ENCODE assay signal across 15 cellular contexts in genomic region chr21:45176141-45176540, GRCh38.
A peak's percentile ranks its signal among the peaks of the same experiment; 100 is the strongest.
DNase-seq lines count a peak whose midpoint lies in the region; ATAC-seq and TF ChIP-seq lines count a peak whose summit lies in the region.
"Had no signal": no experiment of that assay in that cellular context is flagged by ENCODE, and none has a peak within 500 bp of the region (broad histone marks: within the 10 kb centered on the region; RNA-seq: fewer than 3 reads in every experiment).

No MANE protein-coding gene starts in this region.

- H2AFZ ChIP-seq in mesenchymal stem cell (ENCODE audit: low read depth, low read length) = no peak overlapping the region
- H2AFZ ChIP-seq: GM23248 had no signal

- no peak for TF ChIP-seq EP300 in sigmoid colon (IDR thresholded peaks at IDR 0.05)

- no peak overlapping the region for H3K4ac ChIP-seq in mesenchymal stem cell (ENCODE audit: low read depth in 1 of 2, low read length in 2 of 2)

- H3K23ac ChIP-seq in mesenchymal stem cell (ENCODE audit: low read length in 2 of 2) = no peak overlapping the region

- H2BK12ac ChIP-seq in mesenchymal stem cell (ENCODE audit: low read length in 2 of 2) = no peak overlapping the region

- peak overlapping the region; percentile 31 for H4K8ac ChIP-seq in mesenchymal stem cell (ENCODE audit: low read length)

- H2AK5ac ChIP-seq in mesenchymal stem cell (ENCODE audit: low read length, severe bottlenecking) = no peak overlapping the region

- no peak overlapping the region for H3K4me2 ChIP-seq in mesenchymal stem cell (ENCODE audit: low read length, poor library complexity, severe bottlenecking)
- H3K4me2 ChIP-seq: BLaER1 treated with 17β-estradiol and CSF1 and Interleukin-3, amounts not matched to agents 10 nM and 100 nM had no signal

- H3K36me3 ChIP-seq in mesenchymal stem cell (ENCODE audit: control insufficient read depth in 1 of 2, insufficient read depth in 2 of 2, low read depth in 1 of 2, low read length in 2 of 2) (peaks cover 0 to 30% of the 10 kb centered on the region in 2 experiments), sigmoid colon (peaks cover 11 to 81% (median 21%) of the 10 kb centered on the region in 4 donors), heart left ventricle (peaks cover 0 to 65% (median 55%) of the 10 kb centered on the region in 9 donors)

- H3K4me1 ChIP-seq in mesenchymal stem cell (ENCODE audit: control insufficient read depth, insufficient read depth, low read depth, low read length) = peaks cover 4% of the 10 kb centered on the region
- H3K4me1 ChIP-seq in sigmoid colon = no peaks in the 10 kb centered on the region
- H3K4me1 ChIP-seq in heart left ventricle = no peaks in the 10 kb centered on the region
- H3K4me1 ChIP-seq: BLaER1 treated with 17β-estradiol and CSF1 and Interleukin-3, amounts not matched to agents 10 nM and 100 nM; Caco-2 had no signal

- H3K9me3 Mint-ChIP-seq in chondrocyte (ENCODE audit: low read depth) (no peaks in the 10 kb centered on the region), CD14-positive monocyte (no peaks in the 10 kb centered on the region)
- H3K9me3 Mint-ChIP-seq: CD4-positive, alpha-beta T cell had no signal

- H3K27me3 Mint-ChIP-seq in chondrocyte (ENCODE audit: low read depth) = no peaks in the 10 kb centered on the region
- peaks cover 0 to 1% (median 0%) of the 10 kb centered on the region in 3 donors for H3K27me3 Mint-ChIP-seq in CD14-positive monocyte (ENCODE audit: low read depth in 3 of 3)
- H3K27me3 Mint-ChIP-seq: B cell; CD4-positive, alpha-beta T cell had no signal

- H3K27ac Mint-ChIP-seq in chondrocyte (ENCODE audit: unreplicated experiment) (peak overlapping the region; percentile 17), CD14-positive monocyte (no peak overlapping the region)
- H3K27ac Mint-ChIP-seq: B cell; CD4-positive, alpha-beta T cell had no signal

- ATAC-seq in heart left ventricle = no peak

- no peak overlapping the region for H3K14ac ChIP-seq in mesenchymal stem cell (ENCODE audit: low read length in 2 of 2)

- H3K27ac ChIP-seq in mesenchymal stem cell (ENCODE audit: low read length, poor library complexity, severe bottlenecking) = no peak overlapping the region
- no peak overlapping the region for H3K27ac ChIP-seq in sigmoid colon
- no peak overlapping the region for H3K27ac ChIP-seq in heart left ventricle
- H3K27ac ChIP-seq: BLaER1 treated with 17β-estradiol and CSF1 and Interleukin-3, amounts not matched to agents 10 nM and 100 nM; GM23248 had no signal

- no peak overlapping the region for H3K4me3 Mint-ChIP-seq in chondrocyte (ENCODE audit: unreplicated experiment)
- H3K4me3 Mint-ChIP-seq in CD14-positive monocyte = no peak overlapping the region
- H3K4me3 Mint-ChIP-seq: B cell; CD4-positive, alpha-beta T cell had no signal

- H3K9me3 ChIP-seq in mesenchymal stem cell (ENCODE audit: control insufficient read depth, low read length) (no peaks in the 10 kb centered on the region), sigmoid colon (no peaks in the 10 kb centered on the region), heart left ventricle (no peaks in the 10 kb centered on the region)
- H3K9me3 ChIP-seq: BLaER1 treated with 17β-estradiol and CSF1 and Interleukin-3, amounts not matched to agents 10 nM and 100 nM; Caco-2 had no signal

- peak; percentile 17 for DNase-seq in activated CD8-positive, alpha-beta memory T cell treated with anti-CD3 and anti-CD28 coated beads for 24 hours
- no peak for DNase-seq in activated CD8-positive, alpha-beta memory T cell treated with anti-CD3 and anti-CD28 coated beads, Interleukin-2, amount 50 U/mL, for 4 hours
- DNase-seq in chondrocyte (ENCODE audit: low spot score) (no peak), mesenchymal stem cell (no peak), sigmoid colon (peak; percentile 48), OCI-M2 (lab: John Stamatoyannopoulos, UW; ENCODE audit: unreplicated experiment) (no peak), CD14-positive monocyte (ENCODE audit: low spot score) (no peak), heart left ventricle (no peak)
- DNase-seq: 8988T; Caco-2; CD4-positive, alpha-beta T cell; GM23248; HCEC 1CT had no signal

- TF ChIP-seq CTCF in chondrocyte (IDR thresholded peaks at IDR 0.05) = no peak
- TF ChIP-seq CTCF in sigmoid colon (IDR thresholded peaks at IDR 0.05) = no peak
- no peak for TF ChIP-seq CTCF in CD14-positive monocyte (IDR thresholded peaks at IDR 0.05)
- no peak for TF ChIP-seq CTCF in heart left ventricle (IDR thresholded peaks at IDR 0.05)

- no peak overlapping the region for H2BK120ac ChIP-seq in mesenchymal stem cell (ENCODE audit: low read depth, low read length)

- H3K27me3 ChIP-seq in mesenchymal stem cell (ENCODE audit: control insufficient read depth in 1 of 2, insufficient read depth in 1 of 2, low read length in 2 of 2) (no peaks in the 10 kb centered on the region), sigmoid colon (no peaks in the 10 kb centered on the region), heart left ventricle (no peaks in the 10 kb centered on the region)
- H3K27me3 ChIP-seq: BLaER1 treated with 17β-estradiol and CSF1 and Interleukin-3, amounts not matched to agents 10 nM and 100 nM had no signal

- no peaks in the 10 kb centered on the region for H3K4me1 Mint-ChIP-seq in chondrocyte (ENCODE audit: low read depth)
- H3K4me1 Mint-ChIP-seq in CD14-positive monocyte = no peaks in the 10 kb centered on the region
- H3K4me1 Mint-ChIP-seq: B cell had no signal

- H3K9ac ChIP-seq in mesenchymal stem cell (ENCODE audit: low read length) = no peak overlapping the region
- H3K9ac ChIP-seq: BLaER1 treated with 17β-estradiol and CSF1 and Interleukin-3, amounts not matched to agents 10 nM and 100 nM; GM23248 had no signal

- 97% methylated on average over 16 of the region's 16 CpGs for WGBS in mesenchymal stem cell
- 96% methylated on average over 16 of the region's 16 CpGs for WGBS in sigmoid colon, 2 donors
- 95 to 96% (median 96%) methylated on average over 16 of the region's 16 CpGs for WGBS in heart left ventricle, 4 donors

- no peak overlapping the region for H4K91ac ChIP-seq in mesenchymal stem cell (ENCODE audit: low read length)

- H2BK15ac ChIP-seq in mesenchymal stem cell (ENCODE audit: low read depth, poor library complexity, severe bottlenecking) = no peak overlapping the region

- H3K4me3 ChIP-seq in mesenchymal stem cell (ENCODE audit: insufficient read depth in 1 of 2, low read depth in 1 of 2, low read length in 2 of 2) (no peak overlapping the region), sigmoid colon (no peak overlapping the region), heart left ventricle (no peak overlapping the region)
- H3K4me3 ChIP-seq: BLaER1 treated with 17β-estradiol and CSF1 and Interleukin-3, amounts not matched to agents 10 nM and 100 nM; GM23248 had no signal

- no peak for TF ChIP-seq POLR2A in sigmoid colon (IDR thresholded peaks at IDR 0.05)
- no peak for TF ChIP-seq POLR2A in heart left ventricle (IDR thresholded peaks at IDR 0.05)

- H2BK5ac ChIP-seq in mesenchymal stem cell (ENCODE audit: low read depth, low read length, poor library complexity, severe bottlenecking) = no peak overlapping the region

- H3K79me1 ChIP-seq in mesenchymal stem cell (replicated peaks; ENCODE audit: low read length, poor library complexity, severe bottlenecking) = peaks cover 2% of the 10 kb centered on the region

- intact Hi-C loops in sigmoid colon (cut with DNase I) = no loop called here
- intact Hi-C loops in CD14-positive monocyte (cut with micrococcal nuclease) = no loop called here
- intact Hi-C loops in heart left ventricle (cut with DNase I) = no loop called here

- peaks cover 35% of the 10 kb centered on the region for H3K36me3 Mint-ChIP-seq in chondrocyte (ENCODE audit: low read depth)
- H3K36me3 Mint-ChIP-seq in CD14-positive monocyte = peaks cover 10 to 20% of the 10 kb centered on the region in 2 donors

- no peak overlapping the region for H3K18ac ChIP-seq in mesenchymal stem cell (ENCODE audit: low read depth in 1 of 2, low read length in 2 of 2)

Comparison
In these comparisons a context has a peak if more than half of its experiments do, and no peak if none do; other contexts are left out.
1. DNase-seq: peak in activated CD8-positive, alpha-beta memory T cell treated with anti-CD3 and anti-CD28 coated beads for 24 hours (single experiment) and sigmoid colon (single experiment); none in activated CD8-positive, alpha-beta memory T cell treated with anti-CD3 and anti-CD28 coated beads, Interleukin-2, amount 50 U/mL, for 4 hours (single experiment), chondrocyte (single experiment), mesenchymal stem cell (single experiment), OCI-M2 (single experiment), CD14-positive monocyte (single experiment) and heart left ventricle (0 of 5).